Comparison of ENCODE assay signal across 12 cellular contexts in genomic region chr21:44657635-44658183, GRCh38. TPM values are rescaled to one million over a fixed set of nuclear protein-coding genes. Genes with fewer than 3 reads are reported as not detected.
DNase-seq lines count a peak whose midpoint lies in the region; ATAC-seq and TF ChIP-seq lines count a peak whose summit lies in the region.
"Had no signal": no experiment of that assay in that cellular context is flagged by ENCODE, and none has a peak within 500 bp of the region (broad histone marks: within the 10 kb centered on the region; RNA-seq: fewer than 3 reads in every experiment).

Gene KRTAP12-3, plus strand, starts transcription at chr21:44657932. Its CDS starts 48 bp downstream, at chr21:44657980.

- TF ChIP-seq EP300 in upper lobe of left lung (IDR thresholded peaks at IDR 0.05) = peak in 1 of 4 donors; percentile 63

- DNase-seq in stimulated activated CD4-positive, alpha-beta T cell treated with anti-CD3 and anti-CD28 coated beads, TNF-alpha, amount 100 ng/mL, for 24 hours (ENCODE audit: low read depth in 3 of 3) = peak in 2 of 3 experiments; percentile 4 to 10
- no peak for DNase-seq in stimulated activated CD4-positive, alpha-beta T cell treated with anti-CD3 and anti-CD28 coated beads, Interleukin-4, amount 100 ng/mL, for 4 hours
- peak; percentile 59 for DNase-seq in activated CD8-positive, alpha-beta memory T cell treated with anti-CD3 and anti-CD28 coated beads, Interleukin-2, amount 50 U/mL, for 48 hours
- peak; percentile 39 for DNase-seq in fibroblast of villous mesenchyme (ENCODE audit: low read depth)
- peak in 1 of 2 donors; percentile 69 for DNase-seq in upper lobe of left lung
- DNase-seq in COLO668 (lab: John Stamatoyannopoulos, UW; ENCODE audit: unreplicated experiment) = no peak
- DNase-seq: amniotic stem cell, NCI-H1105 had no signal

- H3K9me3 ChIP-seq in upper lobe of left lung = peaks cover 0 to 6% (median 0%) of the 10 kb centered on the region in 4 donors

- H3K4me1 ChIP-seq in upper lobe of left lung = no peaks in the 10 kb centered on the region

- H3K36me3 ChIP-seq in upper lobe of left lung = no peaks in the 10 kb centered on the region

- no peak within 1 kb of the TSS for H3K4me3 ChIP-seq in fibroblast of villous mesenchyme (ENCODE audit: low read depth, low read length)
- H3K4me3 ChIP-seq in upper lobe of left lung = no peak within 1 kb of the TSS

- H3K27me3 ChIP-seq in upper lobe of left lung = peaks cover 0 to 5% (median 0%) of the 10 kb centered on the region in 4 donors

- peak; percentile 15 to 61 for ATAC-seq in upper lobe of left lung (ENCODE audit: low FRiP score in 2 of 2)
- ATAC-seq in GM19467 (IDR thresholded peaks at IDR 0.05; ENCODE audit: unreplicated experiment) = no peak
- no peak for ATAC-seq in HG02642 (IDR thresholded peaks at IDR 0.05; ENCODE audit: poor library complexity, unreplicated experiment)

- no peak for TF ChIP-seq POLR2A in upper lobe of left lung (IDR thresholded peaks at IDR 0.05)

- H3K27ac ChIP-seq in upper lobe of left lung = peak within 1 kb of the TSS in 3 of 4 donors; percentile 40 to 65 (median 40)

- no peak for TF ChIP-seq CTCF in fibroblast of villous mesenchyme (IDR thresholded peaks at IDR 0.05; ENCODE audit: insufficient read depth, low read depth, low read length)
- no peak for TF ChIP-seq CTCF in upper lobe of left lung (IDR thresholded peaks at IDR 0.05)

- WGBS in upper lobe of left lung, 2 donors = 59 to 63% methylated on average over 17 to 18 of the region's 20 CpGs

RNA-seq across cellular contexts. Expression of gene KRTAP12-3, which starts in this region (rescaled TPM):
- not detected in 2 replicates for total RNA-seq in fibroblast of villous mesenchyme
- total RNA-seq in upper lobe of left lung = not detected
- total RNA-seq: endothelial cell of umbilical vein, neural crest cell had no signal

Comparison
In these comparisons a context has a peak if more than half of its experiments do, and no peak if none do; other contexts are left out.
1. DNase-seq: peak in stimulated activated CD4-positive, alpha-beta T cell treated with anti-CD3 and anti-CD28 coated beads, TNF-alpha, amount 100 ng/mL, for 24 hours (2 of 3) and activated CD8-positive, alpha-beta memory T cell treated with anti-CD3 and anti-CD28 coated beads, Interleukin-2, amount 50 U/mL, for 48 hours (single experiment); none in stimulated activated CD4-positive, alpha-beta T cell treated with anti-CD3 and anti-CD28 coated beads, Interleukin-4, amount 100 ng/mL, for 4 hours (0 of 2) and COLO668 (single experiment).
2. Peak in DNase-seq in fibroblast of villous mesenchyme; RNA of the gene not detected or under 1 TPM.
3. Peak in ATAC-seq and H3K27ac ChIP-seq in upper lobe of left lung; RNA of the gene not detected or under 1 TPM.